ENCODE assay signal across 12 cellular contexts in the genomic region with DNA sequence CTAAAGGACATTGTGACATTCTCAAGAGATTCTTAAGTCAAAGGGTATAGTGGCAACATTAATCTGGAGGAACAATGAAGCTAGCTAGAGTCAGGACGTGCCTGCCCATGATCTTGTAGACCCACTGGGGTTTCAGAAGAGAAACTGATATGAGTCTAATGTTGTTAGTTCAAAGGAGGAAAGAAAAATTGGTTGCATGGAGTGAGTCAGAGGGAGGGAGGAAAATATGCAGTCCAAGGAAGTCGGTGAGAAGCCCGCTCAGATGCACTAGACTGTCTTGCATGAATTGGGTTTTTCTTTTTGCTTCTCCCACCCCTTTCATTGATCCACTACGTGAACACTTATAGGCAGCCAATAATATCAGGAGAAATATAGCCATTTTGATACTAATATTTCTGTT. TPM values are rescaled to one million over a fixed set of nuclear protein-coding genes. Genes with fewer than 3 reads are reported as not detected.
DNase-seq lines count a peak whose midpoint lies in the region; ATAC-seq and TF ChIP-seq lines count a peak whose summit lies in the region.
"Had no signal": no experiment of that assay in that cellular context is flagged by ENCODE, and none has a peak within 500 bp of the region (broad histone marks: within the 10 kb centered on the region; RNA-seq: fewer than 3 reads in every experiment).

No MANE protein-coding gene starts in this region.

- H3K27ac ChIP-seq in SJCRH30 (peak overlapping the region; percentile 77), fibroblast of lung (ENCODE audit: insufficient read depth, low read length) (peak overlapping the region; percentile 64), smooth muscle cell (ENCODE audit: low read depth) (peak overlapping the region; percentile 95)

- intact Hi-C loops in activated CD4-positive, alpha-beta T cell treated with anti-CD3 and anti-CD28 coated beads for 36 hours (cut with DNase I, micrococcal nuclease): no loop called here
- intact Hi-C loops in lower leg skin (cut with DNase I; ENCODE audit: low total_unique reads): no loop called here

- peaks cover 8% of the 10 kb centered on the region for H3K4me1 Mint-ChIP-seq in activated CD4-positive, alpha-beta T cell treated with anti-CD3 and anti-CD28 coated beads for 36 hours
- no peaks in the 10 kb centered on the region for H3K4me1 Mint-ChIP-seq in activated CD4-positive, alpha-beta T cell treated with anti-CD3 and anti-CD28 coated beads, Interleukin-2, amount 10 ng/mL, durations not matched to agents 7 days and 5 days

- no peaks in the 10 kb centered on the region for H3K36me3 Mint-ChIP-seq in activated CD4-positive, alpha-beta T cell treated with anti-CD3 and anti-CD28 coated beads for 36 hours (ENCODE audit: low read depth)
- H3K36me3 Mint-ChIP-seq in activated CD4-positive, alpha-beta T cell treated with anti-CD3 and anti-CD28 coated beads, Interleukin-2, amount 10 ng/mL, durations not matched to agents 7 days and 5 days (ENCODE audit: low read depth): no peaks in the 10 kb centered on the region
- H3K36me3 Mint-ChIP-seq: activated CD8-positive, alpha-beta memory T cell treated with anti-CD3 and anti-CD28 coated beads, Interleukin-2, amount 10 ng/mL, durations not matched to agents 7 days and 5 days had no signal

- H4K20me1 ChIP-seq in fibroblast of lung (ENCODE audit: control insufficient read depth, extremely low read depth, insufficient read depth, low read length): no peaks in the 10 kb centered on the region
- H4K20me1 ChIP-seq in smooth muscle cell (ENCODE audit: low read depth): no peaks in the 10 kb centered on the region

- H3K4me1 ChIP-seq in SJCRH30 (peaks cover 44% of the 10 kb centered on the region), fibroblast of lung (ENCODE audit: control insufficient read depth, extremely low read depth, insufficient read depth, low read length) (peaks cover 19% of the 10 kb centered on the region), smooth muscle cell (ENCODE audit: low read depth) (peaks cover 24% of the 10 kb centered on the region)

- H2AFZ ChIP-seq in fibroblast of lung (ENCODE audit: low read length) (no peak overlapping the region), smooth muscle cell (ENCODE audit: low read depth) (no peak overlapping the region)

- H3K27ac Mint-ChIP-seq in activated CD4-positive, alpha-beta T cell treated with anti-CD3 and anti-CD28 coated beads for 36 hours: no peak overlapping the region
- no peak overlapping the region for H3K27ac Mint-ChIP-seq in activated CD4-positive, alpha-beta T cell treated with anti-CD3 and anti-CD28 coated beads, Interleukin-2, amount 10 ng/mL, durations not matched to agents 7 days and 5 days
- H3K27ac Mint-ChIP-seq: activated CD8-positive, alpha-beta memory T cell treated with anti-CD3 and anti-CD28 coated beads, Interleukin-2, amount 10 ng/mL, durations not matched to agents 7 days and 5 days; stimulated activated naive CD8-positive, alpha-beta T cell treated with anti-CD3 and anti-CD28 coated beads, Interleukin-15, Interleukin-2, amounts not matched to agents 100 ng/mL and 50 ng/mL, for 24 hours; T-helper 1 cell treated with Interleukin-12 subunit alpha and Interleukin-12 subunit beta and Interleukin-4 antibody, amounts not matched to agents 30 μg/mL and 1 μg/mL, for 36 hours had no signal

- H3K36me3 ChIP-seq in SJCRH30: no peaks in the 10 kb centered on the region
- no peaks in the 10 kb centered on the region for H3K36me3 ChIP-seq in fibroblast of lung (ENCODE audit: control insufficient read depth, insufficient read depth, low read length)
- H3K36me3 ChIP-seq in smooth muscle cell (ENCODE audit: low read depth): no peaks in the 10 kb centered on the region

- H3K4me3 Mint-ChIP-seq in activated CD4-positive, alpha-beta T cell treated with anti-CD3 and anti-CD28 coated beads for 36 hours: no peak overlapping the region
- no peak overlapping the region for H3K4me3 Mint-ChIP-seq in activated CD4-positive, alpha-beta T cell treated with anti-CD3 and anti-CD28 coated beads, Interleukin-2, amount 10 ng/mL, durations not matched to agents 7 days and 5 days
- H3K4me3 Mint-ChIP-seq: activated CD8-positive, alpha-beta memory T cell treated with anti-CD3 and anti-CD28 coated beads, Interleukin-2, amount 10 ng/mL, durations not matched to agents 7 days and 5 days; stimulated activated naive CD8-positive, alpha-beta T cell treated with anti-CD3 and anti-CD28 coated beads, Interleukin-15, Interleukin-2, amounts not matched to agents 100 ng/mL and 50 ng/mL, for 24 hours; T-helper 1 cell treated with Interleukin-12 subunit alpha and Interleukin-12 subunit beta and Interleukin-4 antibody, amounts not matched to agents 30 μg/mL and 1 μg/mL, for 36 hours had no signal

- TF ChIP-seq POLR2A in lower leg skin (IDR thresholded peaks at IDR 0.05): no peak

- H3F3A ChIP-seq in smooth muscle cell (ENCODE audit: low read depth): peaks cover 15% of the 10 kb centered on the region

- H3K27me3 Mint-ChIP-seq in activated CD4-positive, alpha-beta T cell treated with anti-CD3 and anti-CD28 coated beads for 36 hours: peaks cover 47% of the 10 kb centered on the region
- H3K27me3 Mint-ChIP-seq in activated CD4-positive, alpha-beta T cell treated with anti-CD3 and anti-CD28 coated beads, Interleukin-2, amount 10 ng/mL, durations not matched to agents 7 days and 5 days: peaks cover 30% of the 10 kb centered on the region

- H3K9ac ChIP-seq in fibroblast of lung (ENCODE audit: insufficient read depth, low read length): no peak overlapping the region
- peak overlapping the region; percentile 85 for H3K9ac ChIP-seq in smooth muscle cell (ENCODE audit: low read depth)

- 37% methylated on average over 4 of the region's 4 CpGs for WGBS in smooth muscle cell (ENCODE audit: low lambda C conversion rate)
- WGBS in lower leg skin, 2 donors: 46 to 66% methylated on average over 4 of the region's 4 CpGs

- H3K4me3 ChIP-seq in SJCRH30: no peak overlapping the region
- no peak overlapping the region for H3K4me3 ChIP-seq in fibroblast of lung (replicated peaks in 1 of 4; ENCODE audit: control extremely low read depth in 1 of 4, insufficient read depth in 1 of 4, low read depth in 3 of 4, low read length in 4 of 4)
- no peak overlapping the region for H3K4me3 ChIP-seq in smooth muscle cell
- no peak overlapping the region for H3K4me3 ChIP-seq in lower leg skin (ENCODE audit: low read depth, poor library complexity, severe bottlenecking)

- H3K79me2 ChIP-seq in fibroblast of lung (ENCODE audit: control insufficient read depth, insufficient read depth, low read length): no peaks in the 10 kb centered on the region
- H3K79me2 ChIP-seq in smooth muscle cell (ENCODE audit: low read depth): no peaks in the 10 kb centered on the region

- CTCF ChIA-PET in activated CD4-positive, alpha-beta T cell treated with anti-CD3 and anti-CD28 coated beads for 36 hours (lab: Charles Lee): no interaction called here
- CTCF ChIA-PET in activated CD4-positive, alpha-beta T cell treated with anti-CD3 and anti-CD28 coated beads, Interleukin-2, amount 10 ng/mL, durations not matched to agents 7 days and 5 days (lab: Charles Lee): no interaction called here

- H3K4me2 ChIP-seq in fibroblast of lung (ENCODE audit: extremely low read depth, insufficient read depth, low read length) (peak overlapping the region; percentile 1), smooth muscle cell (peak overlapping the region; percentile 47)

- H3K9me3 ChIP-seq in SJCRH30 (replicated peaks) (no peaks in the 10 kb centered on the region), fibroblast of lung (ENCODE audit: control insufficient read depth, insufficient read depth, low read depth, low read length) (no peaks in the 10 kb centered on the region), smooth muscle cell (replicated peaks; ENCODE audit: low read depth) (no peaks in the 10 kb centered on the region)

- TF ChIP-seq CTCF in fibroblast of lung (conservative IDR thresholded peaks at IDR 0.05 in 1 of 2, IDR thresholded peaks at IDR 0.05 in 1 of 2; ENCODE audit: low read depth in 1 of 2, low read length in 2 of 2) (no peak), smooth muscle cell (IDR thresholded peaks at IDR 0.05; ENCODE audit: borderline replicate concordance, insufficient read depth, poor library complexity, severe bottlenecking) (no peak), lower leg skin (IDR thresholded peaks at IDR 0.05) (no peak)

- peak; percentile 59 for ATAC-seq in activated CD4-positive, alpha-beta T cell treated with anti-CD3 and anti-CD28 coated beads for 36 hours
- ATAC-seq in GM21381 (IDR thresholded peaks at IDR 0.05; ENCODE audit: unreplicated experiment): no peak

- no peaks in the 10 kb centered on the region for H3K9me3 Mint-ChIP-seq in activated CD4-positive, alpha-beta T cell treated with anti-CD3 and anti-CD28 coated beads for 36 hours (ENCODE audit: low read depth)
- no peaks in the 10 kb centered on the region for H3K9me3 Mint-ChIP-seq in activated CD4-positive, alpha-beta T cell treated with anti-CD3 and anti-CD28 coated beads, Interleukin-2, amount 10 ng/mL, durations not matched to agents 7 days and 5 days
- H3K9me3 Mint-ChIP-seq: stimulated activated naive CD8-positive, alpha-beta T cell treated with anti-CD3 and anti-CD28 coated beads, Interleukin-15, Interleukin-2, amounts not matched to agents 100 ng/mL and 50 ng/mL, for 24 hours; T-helper 1 cell treated with Interleukin-12 subunit alpha and Interleukin-12 subunit beta and Interleukin-4 antibody, amounts not matched to agents 30 μg/mL and 1 μg/mL, for 36 hours had no signal

- H3K27me3 ChIP-seq in SJCRH30: no peaks in the 10 kb centered on the region
- peaks cover 9% of the 10 kb centered on the region for H3K27me3 ChIP-seq in fibroblast of lung (ENCODE audit: control insufficient read depth, insufficient read depth, low read length)
- no peaks in the 10 kb centered on the region for H3K27me3 ChIP-seq in smooth muscle cell (ENCODE audit: low read depth)

- POLR2A ChIA-PET in activated CD4-positive, alpha-beta T cell treated with anti-CD3 and anti-CD28 coated beads for 36 hours (lab: Charles Lee): interaction anchor here (0.7 kb wide), 1 partner anchor 33 kb away, joined by 3 read pairs; no protein-coding TSS in a partner anchor
- POLR2A ChIA-PET in activated CD4-positive, alpha-beta T cell treated with anti-CD3 and anti-CD28 coated beads, Interleukin-2, amount 10 ng/mL, durations not matched to agents 7 days and 5 days (lab: Charles Lee): no interaction called here

- no peak for DNase-seq in activated CD4-positive, alpha-beta T cell treated with anti-CD3 and anti-CD28 coated beads for 36 hours
- no peak for DNase-seq in activated CD4-positive, alpha-beta T cell treated with anti-CD3 and anti-CD28 coated beads, Interleukin-2, amount 10 ng/mL, durations not matched to agents 7 days and 5 days
- DNase-seq in SJCRH30 (peak in 1 of 2 experiments; percentile 41), fibroblast of lung (ENCODE audit: low read depth in 2 of 2) (peak; percentile 43 to 80), smooth muscle cell (lab: John Stamatoyannopoulos, UW; ENCODE audit: unreplicated experiment) (no peak), GM19238 (ENCODE audit: insufficient read length, low spot score) (no peak), lower leg skin (ENCODE audit: low spot score in 2 of 2) (no peak)

RNA-seq across cellular contexts. Expression of gene SYT14, which starts 53.8 kb away (rescaled TPM):
- total RNA-seq in activated CD4-positive, alpha-beta T cell treated with anti-CD3 and anti-CD28 coated beads for 36 hours: not detected
- not detected for total RNA-seq in activated CD4-positive, alpha-beta T cell treated with anti-CD3 and anti-CD28 coated beads, Interleukin-2, amount 10 ng/mL, durations not matched to agents 7 days and 5 days
- total RNA-seq in SJCRH30 (2014; rRNA removed; shearing (Covaris generic)): not detected in 2 replicates
- total RNA-seq in fibroblast of lung (0.26 and 0.99 TPM in 2 replicates), smooth muscle cell (0.81 TPM in 1 of 2 replicates, not detected in the other), lower leg skin (1 to 10 TPM in 1 of 4 donors, under 1 TPM in 2, not detected in 1; 0.04 to 2.8 (median 0.12) TPM)
- polyA plus RNA-seq in fibroblast of lung (0.84 and 0.93 TPM in 2 replicates), smooth muscle cell (not detected in 2 replicates)
- polyA plus RNA-seq in fibroblast of lung (2012): 0.40 and 0.43 TPM in 2 replicates
- not detected in 2 replicates for polyA minus RNA-seq in fibroblast of lung (ENCODE audit: low replicate concordance)
- total RNA-seq: activated CD8-positive, alpha-beta memory T cell treated with anti-CD3 and anti-CD28 coated beads, Interleukin-2, amount 10 ng/mL, durations not matched to agents 7 days and 5 days; omental fat pad had no signal

RNA-seq across cellular contexts. Expression of gene UTP25, which starts 56.5 kb away (rescaled TPM):
- 10 to 100 TPM in 1 of 2 experiments, 1 to 10 TPM in 1; 9.4 to 10.4 TPM for total RNA-seq in activated CD4-positive, alpha-beta T cell treated with anti-CD3 and anti-CD28 coated beads for 36 hours
- 1 to 10 TPM; 8.4 to 9.5 TPM for total RNA-seq in activated CD4-positive, alpha-beta T cell treated with anti-CD3 and anti-CD28 coated beads, Interleukin-2, amount 10 ng/mL, durations not matched to agents 7 days and 5 days
- 13.3 and 14.2 TPM in 2 replicates for total RNA-seq in SJCRH30 (2014; rRNA removed; shearing (Covaris generic))
- 6.9 and 10.4 TPM in 2 replicates for total RNA-seq in fibroblast of lung
- 12.3 and 13.8 TPM in 2 replicates for polyA plus RNA-seq in fibroblast of lung
- polyA plus RNA-seq in fibroblast of lung (2012): 5.8 and 6.7 TPM in 2 replicates
- 5.1 and 6.2 TPM in 2 replicates for polyA minus RNA-seq in fibroblast of lung (ENCODE audit: low replicate concordance)
- total RNA-seq in smooth muscle cell: 5.2 and 6.2 TPM in 2 replicates
- polyA plus RNA-seq in smooth muscle cell: 2.3 and 2.9 TPM in 2 replicates
- total RNA-seq in lower leg skin: 10 to 100 TPM in 3 of 4 donors, 1 to 10 TPM in 1; 9.9 to 12.9 (median 11.1) TPM

Comparison
In these comparisons a context has a peak if more than half of its experiments do, and no peak if none do; other contexts are left out.
1. DNase-seq: peak in fibroblast of lung (2 of 2); none in activated CD4-positive, alpha-beta T cell treated with anti-CD3 and anti-CD28 coated beads for 36 hours (single experiment), activated CD4-positive, alpha-beta T cell treated with anti-CD3 and anti-CD28 coated beads, Interleukin-2, amount 10 ng/mL, durations not matched to agents 7 days and 5 days (single experiment), smooth muscle cell (single experiment), GM19238 (single experiment) and lower leg skin (0 of 2).
2. Peak in every context shown above with its lines, with median percentiles within 50 percentile points of each other: H3K27ac ChIP-seq.